In genomic region chr2:17319090-17319489, GRCh38 we compare ENCODE assay signal across 24 cellular contexts.
"Had no signal": no experiment of that assay in that cellular context is flagged by ENCODE, and none has a peak within 500 bp of the region (broad histone marks: within the 10 kb centered on the region; RNA-seq: fewer than 3 reads in every experiment).

No MANE protein-coding gene starts in this region.

- H3K4me3 ChIP-seq: breast epithelium, left lung, lower lobe of right lung, pancreas, prostate gland, sigmoid colon, thoracic aorta, uterus had no signal

- H3K27me3 ChIP-seq: breast epithelium, left lung, pancreas, sigmoid colon, uterus had no signal

- DNase-seq: activated CD4-positive, alpha-beta T cell treated with anti-CD3 and anti-CD28 coated beads for 4 hours; activated CD4-positive, alpha-beta T cell treated with anti-CD3 and anti-CD28 coated beads, Interleukin-2, amount 50 U/mL, for 4 hours; activated naive CD4-positive, alpha-beta T cell; activated T-cell treated with anti-CD3 and anti-CD28 coated beads for 4 hours; activated T-cell treated with anti-CD3 and anti-CD28 coated beads, Interleukin-2, amount 50 U/mL, for 72 hours; dermis blood vessel endothelial cell; effector CD4-positive, alpha-beta T cell; kidney glomerular epithelial cell; left lung; lower lobe of right lung; mesenchymal stem cell; naive thymus-derived CD8-positive, alpha-beta T cell; nucleus accumbens; pancreas; retina; sigmoid colon; small intestine; stimulated activated CD4-positive, alpha-beta T cell treated with anti-CD3 and anti-CD28 coated beads, Interleukin-4, amount 100 ng/mL, for 24 hours; trophoblast cell; uterus had no signal

- H3K36me3 ChIP-seq: breast epithelium, left lung, lower lobe of right lung, pancreas, prostate gland, sigmoid colon, thoracic aorta, uterus had no signal

- H3K9me3 ChIP-seq: breast epithelium, left lung, lower lobe of right lung, pancreas, prostate gland, sigmoid colon, thoracic aorta, uterus had no signal

- H3K4me1 ChIP-seq: breast epithelium, left lung, lower lobe of right lung, pancreas, prostate gland, sigmoid colon, uterus had no signal

- H3K27ac ChIP-seq: breast epithelium, epithelial cell of prostate, left lung, lower lobe of right lung, pancreas, prostate gland, sigmoid colon, thoracic aorta, uterus had no signal
